10 cellular contexts compared by ENCODE assay signal in genomic region chr19:45254044-45254531, GRCh38. TPM values are rescaled to one million over a fixed set of nuclear protein-coding genes. Genes with fewer than 3 reads are reported as not detected.
DNase-seq lines count a peak whose midpoint lies in the region; ATAC-seq and TF ChIP-seq lines count a peak whose summit lies in the region.
"Had no signal": no experiment of that assay in that cellular context is flagged by ENCODE, and none has a peak within 500 bp of the region (broad histone marks: within the 10 kb centered on the region; RNA-seq: fewer than 3 reads in every experiment).

No MANE protein-coding gene starts in this region.

- CTCF ChIA-PET in CD4-positive, alpha-beta T cell (lab: Charles Lee), result no interaction called here

- peak overlapping the region; percentile 90 for H3K4me3 Mint-ChIP-seq in CD4-positive, alpha-beta T cell
- H3K4me3 Mint-ChIP-seq in naive B cell (peak overlapping the region in 5 of 8 donors; percentile 51 to 84 (median 76)), nephron progenitor cell (no peak overlapping the region)

- no peak for ATAC-seq in CD4-positive, alpha-beta T cell (ENCODE audit: poor library complexity)
- ATAC-seq in naive B cell (ENCODE audit: low read depth in 2 of 2) (peak in 1 of 2 donors; percentile 24), GM21381 (IDR thresholded peaks at IDR 0.05; ENCODE audit: unreplicated experiment) (no peak), HG03342 (IDR thresholded peaks at IDR 0.05; ENCODE audit: unreplicated experiment) (no peak)

- no peak for DNase-seq in CD4-positive, alpha-beta T cell
- DNase-seq in H7, result peak; percentile 82
- DNase-seq in astrocyte of the cerebellum (ENCODE audit: low read depth), result no peak
- DNase-seq in naive B cell, result peak; percentile 9
- no peak for DNase-seq in MV-4-11 (lab: John Stamatoyannopoulos, UW)
- no peak for DNase-seq in nephron progenitor cell

- H3K9me3 ChIP-seq in CD4-positive, alpha-beta T cell (ENCODE audit: control insufficient read depth, low read length), result no peaks in the 10 kb centered on the region

- no peaks in the 10 kb centered on the region for H3K27me3 Mint-ChIP-seq in CD4-positive, alpha-beta T cell
- H3K27me3 Mint-ChIP-seq in naive B cell (no peaks in the 10 kb centered on the region), nephron progenitor cell (ENCODE audit: low read depth, poor library complexity) (peaks cover 12% of the 10 kb centered on the region)

- no peaks in the 10 kb centered on the region for H3K36me3 ChIP-seq in H7 (replicated peaks; ENCODE audit: control insufficient read depth, insufficient read depth, low read length)

- POLR2A ChIA-PET in CD4-positive, alpha-beta T cell (lab: Charles Lee), result no interaction called here

- no peak for TF ChIP-seq CTCF in CD4-positive, alpha-beta T cell (IDR thresholded peaks at IDR 0.05)
- TF ChIP-seq CTCF in astrocyte of the cerebellum (IDR thresholded peaks at IDR 0.05; ENCODE audit: low read depth, low read length, missing control alignments) (peak; percentile 32), nephron progenitor cell (IDR thresholded peaks at IDR 0.05) (no peak)

- H3K4me1 Mint-ChIP-seq in CD4-positive, alpha-beta T cell (ENCODE audit: low read depth), result peaks cover 37% of the 10 kb centered on the region
- H3K4me1 Mint-ChIP-seq in naive B cell (peaks cover 34 to 58% (median 54%) of the 10 kb centered on the region in 3 donors), nephron progenitor cell (peaks cover 49% of the 10 kb centered on the region)

- no peaks in the 10 kb centered on the region for H3K27me3 ChIP-seq in CD4-positive, alpha-beta T cell (ENCODE audit: control insufficient read depth, insufficient read depth, low read length)
- peaks cover 7% of the 10 kb centered on the region for H3K27me3 ChIP-seq in H7 (ENCODE audit: control insufficient read depth, insufficient read depth, low read length)

- H3K9me3 Mint-ChIP-seq in CD4-positive, alpha-beta T cell, result no peaks in the 10 kb centered on the region
- H3K9me3 Mint-ChIP-seq in naive B cell, result no peaks in the 10 kb centered on the region
- no peaks in the 10 kb centered on the region for H3K9me3 Mint-ChIP-seq in nephron progenitor cell

- no peaks in the 10 kb centered on the region for H3K36me3 Mint-ChIP-seq in CD4-positive, alpha-beta T cell (ENCODE audit: low read depth)
- H3K36me3 Mint-ChIP-seq in naive B cell (no peaks in the 10 kb centered on the region), nephron progenitor cell (ENCODE audit: low read depth) (no peaks in the 10 kb centered on the region)

- in situ Hi-C loops in astrocyte of the cerebellum (cut with HindIII; ENCODE audit: low sequenced_read_pairs), result no loop called here

- intact Hi-C loops in CD4-positive, alpha-beta T cell (cut with DNase I, micrococcal nuclease), result loop anchor here in 1 of 2 experiments (5.0 to 10.0 kb wide), 5 partner anchors 77 to 463 kb away; partner anchors contain the start of genes BLOC1S3, POLR1G, PPP1R13L and PPP1R37

- H3K27ac ChIP-seq in CD4-positive, alpha-beta T cell (ENCODE audit: low read depth, low read length), result no peak overlapping the region
- H3K27ac ChIP-seq: HL-60 had no signal

- H3K4me3 ChIP-seq in H7 (ENCODE audit: insufficient read depth, low read depth, low read length) (no peak overlapping the region), astrocyte of the cerebellum (ENCODE audit: low read depth, low read length) (no peak overlapping the region)

- peak overlapping the region; percentile 28 for H3K27ac Mint-ChIP-seq in CD4-positive, alpha-beta T cell
- peak overlapping the region in 2 of 6 donors; percentile 81 to 83 for H3K27ac Mint-ChIP-seq in naive B cell
- H3K27ac Mint-ChIP-seq in nephron progenitor cell, result no peak overlapping the region

RNA-seq across cellular contexts. Expression of gene MARK4, which starts 3.0 kb away (rescaled TPM):
- 10 to 100 TPM; 18.1 to 19.8 TPM for total RNA-seq in CD4-positive, alpha-beta T cell
- 16.1 and 26.5 TPM in 2 replicates for total RNA-seq in H7 (2014; rRNA removed; shearing (Covaris generic))
- polyA plus RNA-seq in naive B cell (ENCODE audit: low read depth in 6 of 6), result 1 to 10 TPM in 1 of 6 donors, under 1 TPM in 4, not detected in 1; 0.35 to 2.7 (median 0.82) TPM

RNA-seq across cellular contexts. Expression of gene EXOC3L2, which starts 8.9 kb away (rescaled TPM):
- total RNA-seq in CD4-positive, alpha-beta T cell, result not detected
- 2.2 and 5.4 TPM in 2 replicates for total RNA-seq in H7 (2014; rRNA removed; shearing (Covaris generic))
- not detected for polyA plus RNA-seq in naive B cell (ENCODE audit: low read depth in 6 of 6)
- total RNA-seq: NCI-H460 had no signal

Comparison
In these comparisons a context has a peak if more than half of its experiments do, and no peak if none do; other contexts are left out.
1. DNase-seq: peak in H7 (single experiment) and naive B cell (single experiment); none in CD4-positive, alpha-beta T cell (0 of 10), astrocyte of the cerebellum (single experiment), MV-4-11 (single experiment) and nephron progenitor cell (single experiment).